Comparison of ENCODE assay signal across 31 cellular contexts in genomic region chr19:39190768-39191167, GRCh38. TPM values are rescaled to one million over a fixed set of nuclear protein-coding genes. Genes with fewer than 3 reads are reported as not detected.
"Had no signal": no experiment of that assay in that cellular context is flagged by ENCODE, and none has a peak within 500 bp of the region (broad histone marks: within the 10 kb centered on the region; RNA-seq: fewer than 3 reads in every experiment).

No MANE protein-coding gene starts in this region.

- H3K27ac Mint-ChIP-seq: activated CD4-positive, alpha-beta memory T cell treated with anti-CD3 and anti-CD28 coated beads, Interleukin-2, amount 10 ng/mL, durations not matched to agents 7 days and 5 days; activated naive CD4-positive, alpha-beta T cell treated with anti-CD3 and anti-CD28 coated beads, Interleukin-2, amount 10 ng/mL, durations not matched to agents 7 days and 5 days; activated naive CD8-positive, alpha-beta T cell treated with anti-CD3 and anti-CD28 coated beads for 36 hours; activated T-cell treated with anti-CD3 and anti-CD28 coated beads, Interleukin-2, amount 50 U/mL, for 72 hours; activated T-helper 2 cell treated with anti-CD3 and anti-CD28 coated beads, Interferon-gamma antibody, Interleukin-2, Interleukin-4, amounts not matched to agents 10 μg/mL and 5 μg/mL and 100 μg/mL, durations not matched to agents 14 hours and 24 hours and 36 hours; T-cell had no signal

- FAIRE-seq: TTC549 had no signal

- DNase-seq: activated CD4-positive, alpha-beta memory T cell treated with anti-CD3 and anti-CD28 coated beads, Interleukin-2, amount 10 ng/mL, durations not matched to agents 7 days and 5 days; activated CD4-positive, alpha-beta T cell treated with anti-CD3 and anti-CD28 coated beads, Interleukin-2, amount 50 U/mL, for 1 hour; activated CD4-positive, CD25-positive, alpha-beta regulatory T cell; activated gamma-delta T cell treated with Interleukin-2 at 50 U/mL for 16 hours; activated naive CD4-positive, alpha-beta T cell treated with anti-CD3 and anti-CD28 coated beads, Interleukin-2, amount 10 ng/mL, durations not matched to agents 7 days and 5 days; activated naive CD8-positive, alpha-beta T cell treated with anti-CD3 and anti-CD28 coated beads for 36 hours; activated T-cell treated with anti-CD3 and anti-CD28 coated beads, Interleukin-2, amount 50 U/mL, for 72 hours; Karpas-422; NCI-H1105 treated with DMSO at 0.1 percent for 48 hours; NCI-H1436 treated with DMSO at 0.1 percent for 48 hours; NCI-H187; NCI-H2081; NCI-H2171 treated with DMSO at 0.1 percent for 48 hours; NCI-H345; NCI-H510A; NCI-H526 treated with DMSO at 0.1 percent for 48 hours; NCI-H82; RPMI8226; T-cell; T-helper 2 cell; T1000 had no signal

- H3K4me1 Mint-ChIP-seq: activated CD4-positive, alpha-beta memory T cell treated with anti-CD3 and anti-CD28 coated beads, Interleukin-2, amount 10 ng/mL, durations not matched to agents 7 days and 5 days; activated naive CD8-positive, alpha-beta T cell treated with anti-CD3 and anti-CD28 coated beads for 36 hours had no signal

- ATAC-seq: activated T-cell treated with anti-CD3 and anti-CD28 coated beads, Interleukin-2, amount 50 U/mL, for 72 hours; Panc1; Right ventricle myocardium inferior; T-cell had no signal

- H3K27ac ChIP-seq: SK-N-MC had no signal

- H3K4me3 Mint-ChIP-seq: activated CD4-positive, alpha-beta memory T cell treated with anti-CD3 and anti-CD28 coated beads, Interleukin-2, amount 10 ng/mL, durations not matched to agents 7 days and 5 days; activated naive CD4-positive, alpha-beta T cell treated with anti-CD3 and anti-CD28 coated beads, Interleukin-2, amount 10 ng/mL, durations not matched to agents 7 days and 5 days; activated naive CD8-positive, alpha-beta T cell treated with anti-CD3 and anti-CD28 coated beads for 36 hours; activated T-cell treated with anti-CD3 and anti-CD28 coated beads, Interleukin-2, amount 50 U/mL, for 72 hours; T-cell had no signal

- H3K9me3 Mint-ChIP-seq: activated CD4-positive, alpha-beta memory T cell treated with anti-CD3 and anti-CD28 coated beads, Interleukin-2, amount 10 ng/mL, durations not matched to agents 7 days and 5 days; activated naive CD4-positive, alpha-beta T cell treated with anti-CD3 and anti-CD28 coated beads, Interleukin-2, amount 10 ng/mL, durations not matched to agents 7 days and 5 days; activated naive CD8-positive, alpha-beta T cell treated with anti-CD3 and anti-CD28 coated beads for 36 hours; activated T-cell treated with anti-CD3 and anti-CD28 coated beads, Interleukin-2, amount 50 U/mL, for 72 hours; activated T-helper 2 cell treated with anti-CD3 and anti-CD28 coated beads, Interferon-gamma antibody, Interleukin-2, Interleukin-4, amounts not matched to agents 10 μg/mL and 5 μg/mL and 100 μg/mL, durations not matched to agents 14 hours and 24 hours and 36 hours; T-cell had no signal

- H3K36me3 Mint-ChIP-seq: activated naive CD4-positive, alpha-beta T cell treated with anti-CD3 and anti-CD28 coated beads, Interleukin-2, amount 10 ng/mL, durations not matched to agents 7 days and 5 days; activated naive CD8-positive, alpha-beta T cell treated with anti-CD3 and anti-CD28 coated beads for 36 hours; T-cell had no signal

- H3K4me3 ChIP-seq: SK-N-MC had no signal

RNA-seq across cellular contexts. Expression of gene NCCRP1, which starts 6.0 kb away (rescaled TPM):
- total RNA-seq: activated CD4-positive, alpha-beta memory T cell treated with anti-CD3 and anti-CD28 coated beads, Interleukin-2, amount 10 ng/mL, durations not matched to agents 7 days and 5 days; activated CD8-positive, alpha-beta memory T cell treated with anti-CD3 and anti-CD28 coated beads for 36 hours; activated naive CD8-positive, alpha-beta T cell treated with anti-CD3 and anti-CD28 coated beads for 36 hours; activated T-cell treated with anti-CD3 and anti-CD28 coated beads, Interleukin-2, amount 50 U/mL, for 72 hours; activated T-helper 2 cell treated with anti-CD3 and anti-CD28 coated beads, Interferon-gamma antibody, Interleukin-2, Interleukin-4, amounts not matched to agents 10 μg/mL and 5 μg/mL and 100 μg/mL, durations not matched to agents 14 hours and 24 hours and 36 hours; cardiac septum; chondrocyte; OCI-LY7; Right ventricle myocardium inferior had no signal

RNA-seq across cellular contexts. Expression of gene SYCN, which starts 13.3 kb away (rescaled TPM):
- total RNA-seq: activated CD4-positive, alpha-beta memory T cell treated with anti-CD3 and anti-CD28 coated beads, Interleukin-2, amount 10 ng/mL, durations not matched to agents 7 days and 5 days; activated CD8-positive, alpha-beta memory T cell treated with anti-CD3 and anti-CD28 coated beads for 36 hours; activated naive CD8-positive, alpha-beta T cell treated with anti-CD3 and anti-CD28 coated beads for 36 hours; activated T-cell treated with anti-CD3 and anti-CD28 coated beads, Interleukin-2, amount 50 U/mL, for 72 hours; activated T-helper 2 cell treated with anti-CD3 and anti-CD28 coated beads, Interferon-gamma antibody, Interleukin-2, Interleukin-4, amounts not matched to agents 10 μg/mL and 5 μg/mL and 100 μg/mL, durations not matched to agents 14 hours and 24 hours and 36 hours; cardiac septum; chondrocyte; OCI-LY7; Right ventricle myocardium inferior had no signal

RNA-seq across cellular contexts. Expression of gene IFNL3, which starts 54.0 kb away (rescaled TPM):
- total RNA-seq: activated CD4-positive, alpha-beta memory T cell treated with anti-CD3 and anti-CD28 coated beads, Interleukin-2, amount 10 ng/mL, durations not matched to agents 7 days and 5 days; activated CD8-positive, alpha-beta memory T cell treated with anti-CD3 and anti-CD28 coated beads for 36 hours; activated naive CD8-positive, alpha-beta T cell treated with anti-CD3 and anti-CD28 coated beads for 36 hours; activated T-helper 2 cell treated with anti-CD3 and anti-CD28 coated beads, Interferon-gamma antibody, Interleukin-2, Interleukin-4, amounts not matched to agents 10 μg/mL and 5 μg/mL and 100 μg/mL, durations not matched to agents 14 hours and 24 hours and 36 hours; cardiac septum; chondrocyte; OCI-LY7; Right ventricle myocardium inferior; T-cell had no signal
- polyA plus RNA-seq: adipose tissue had no signal

RNA-seq across cellular contexts. Expression of gene IFNL4, which starts 57.9 kb away (rescaled TPM):
- total RNA-seq: activated CD4-positive, alpha-beta memory T cell treated with anti-CD3 and anti-CD28 coated beads, Interleukin-2, amount 10 ng/mL, durations not matched to agents 7 days and 5 days; activated T-cell treated with anti-CD3 and anti-CD28 coated beads, Interleukin-2, amount 50 U/mL, for 72 hours; activated T-helper 2 cell treated with anti-CD3 and anti-CD28 coated beads, Interferon-gamma antibody, Interleukin-2, Interleukin-4, amounts not matched to agents 10 μg/mL and 5 μg/mL and 100 μg/mL, durations not matched to agents 14 hours and 24 hours and 36 hours; cardiac septum; chondrocyte; OCI-LY7; Right ventricle myocardium inferior; T-cell had no signal
- polyA plus RNA-seq: adipose tissue had no signal
